ENCODE assay signal across 2 cellular contexts in genomic region chr18:13501896-13502295, GRCh38.
TF ChIP-seq lines count a peak whose summit lies in the region.

No MANE protein-coding gene starts in this region.

TF ChIP-seq in liver, 16 proteins besides CTCF, POLR2A, EP300 and RAD21 (continued from another document):
- TF ChIP-seq FOXA2 (IDR thresholded peaks at IDR 0.05), result no peak
- TF ChIP-seq JUND (IDR thresholded peaks at IDR 0.05), result peak in 1 of 2 donors; percentile 42
- no peak for TF ChIP-seq HNF4G (IDR thresholded peaks at IDR 0.05)
- no peak for TF ChIP-seq REST (IDR thresholded peaks at IDR 0.05)
- no peak for TF ChIP-seq NR2F2 (IDR thresholded peaks at IDR 0.05)
- no peak for TF ChIP-seq EGR1 (IDR thresholded peaks at IDR 0.05; ENCODE audit: low read depth in 2 of 2)
TF ChIP-seq in liver: peak in this region for 5.

TF ChIP-seq in HepG2, 621 proteins besides CTCF, POLR2A, EP300 and RAD21 (continued from another document):
- TF ChIP-seq, protein P1, sequence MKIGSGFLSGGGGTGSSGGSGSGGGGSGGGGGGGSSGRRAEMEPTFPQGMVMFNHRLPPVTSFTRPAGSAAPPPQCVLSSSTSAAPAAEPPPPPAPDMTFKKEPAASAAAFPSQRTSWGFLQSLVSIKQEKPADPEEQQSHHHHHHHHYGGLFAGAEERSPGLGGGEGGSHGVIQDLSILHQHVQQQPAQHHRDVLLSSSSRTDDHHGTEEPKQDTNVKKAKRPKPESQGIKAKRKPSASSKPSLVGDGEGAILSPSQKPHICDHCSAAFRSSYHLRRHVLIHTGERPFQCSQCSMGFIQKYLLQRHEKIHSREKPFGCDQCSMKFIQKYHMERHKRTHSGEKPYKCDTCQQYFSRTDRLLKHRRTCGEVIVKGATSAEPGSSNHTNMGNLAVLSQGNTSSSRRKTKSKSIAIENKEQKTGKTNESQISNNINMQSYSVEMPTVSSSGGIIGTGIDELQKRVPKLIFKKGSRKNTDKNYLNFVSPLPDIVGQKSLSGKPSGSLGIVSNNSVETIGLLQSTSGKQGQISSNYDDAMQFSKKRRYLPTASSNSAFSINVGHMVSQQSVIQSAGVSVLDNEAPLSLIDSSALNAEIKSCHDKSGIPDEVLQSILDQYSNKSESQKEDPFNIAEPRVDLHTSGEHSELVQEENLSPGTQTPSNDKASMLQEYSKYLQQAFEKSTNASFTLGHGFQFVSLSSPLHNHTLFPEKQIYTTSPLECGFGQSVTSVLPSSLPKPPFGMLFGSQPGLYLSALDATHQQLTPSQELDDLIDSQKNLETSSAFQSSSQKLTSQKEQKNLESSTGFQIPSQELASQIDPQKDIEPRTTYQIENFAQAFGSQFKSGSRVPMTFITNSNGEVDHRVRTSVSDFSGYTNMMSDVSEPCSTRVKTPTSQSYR (CRISPR knock-in tag; IDR thresholded peaks at IDR 0.05; ENCODE audit: borderline replicate concordance), result no peak
- TF ChIP-seq, protein P2, sequence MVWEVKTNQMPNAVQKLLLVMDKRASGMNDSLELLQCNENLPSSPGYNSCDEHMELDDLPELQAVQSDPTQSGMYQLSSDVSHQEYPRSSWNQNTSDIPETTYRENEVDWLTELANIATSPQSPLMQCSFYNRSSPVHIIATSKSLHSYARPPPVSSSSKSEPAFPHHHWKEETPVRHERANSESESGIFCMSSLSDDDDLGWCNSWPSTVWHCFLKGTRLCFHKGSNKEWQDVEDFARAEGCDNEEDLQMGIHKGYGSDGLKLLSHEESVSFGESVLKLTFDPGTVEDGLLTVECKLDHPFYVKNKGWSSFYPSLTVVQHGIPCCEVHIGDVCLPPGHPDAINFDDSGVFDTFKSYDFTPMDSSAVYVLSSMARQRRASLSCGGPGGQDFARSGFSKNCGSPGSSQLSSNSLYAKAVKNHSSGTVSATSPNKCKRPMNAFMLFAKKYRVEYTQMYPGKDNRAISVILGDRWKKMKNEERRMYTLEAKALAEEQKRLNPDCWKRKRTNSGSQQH (CRISPR knock-in tag; IDR thresholded peaks at IDR 0.05; ENCODE audit: low read depth), result no peak
- TF ChIP-seq ZBTB20 (CRISPR knock-in tag; IDR thresholded peaks at IDR 0.05; ENCODE audit: borderline replicate concordance, low read depth) (no peak), SUZ12 (IDR thresholded peaks at IDR 0.05; ENCODE audit: low read depth, low read length) (no peak)
- TF ChIP-seq, protein P3, sequence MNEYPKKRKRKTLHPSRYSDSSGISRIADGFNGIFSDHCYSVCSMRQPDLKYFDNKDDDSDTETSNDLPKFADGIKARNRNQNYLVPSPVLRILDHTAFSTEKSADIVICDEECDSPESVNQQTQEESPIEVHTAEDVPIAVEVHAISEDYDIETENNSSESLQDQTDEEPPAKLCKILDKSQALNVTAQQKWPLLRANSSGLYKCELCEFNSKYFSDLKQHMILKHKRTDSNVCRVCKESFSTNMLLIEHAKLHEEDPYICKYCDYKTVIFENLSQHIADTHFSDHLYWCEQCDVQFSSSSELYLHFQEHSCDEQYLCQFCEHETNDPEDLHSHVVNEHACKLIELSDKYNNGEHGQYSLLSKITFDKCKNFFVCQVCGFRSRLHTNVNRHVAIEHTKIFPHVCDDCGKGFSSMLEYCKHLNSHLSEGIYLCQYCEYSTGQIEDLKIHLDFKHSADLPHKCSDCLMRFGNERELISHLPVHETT (CRISPR knock-in tag; conservative IDR thresholded peaks at IDR 0.05), result no peak
